1 cellular context compared by ENCODE assay signal in the genomic region with DNA sequence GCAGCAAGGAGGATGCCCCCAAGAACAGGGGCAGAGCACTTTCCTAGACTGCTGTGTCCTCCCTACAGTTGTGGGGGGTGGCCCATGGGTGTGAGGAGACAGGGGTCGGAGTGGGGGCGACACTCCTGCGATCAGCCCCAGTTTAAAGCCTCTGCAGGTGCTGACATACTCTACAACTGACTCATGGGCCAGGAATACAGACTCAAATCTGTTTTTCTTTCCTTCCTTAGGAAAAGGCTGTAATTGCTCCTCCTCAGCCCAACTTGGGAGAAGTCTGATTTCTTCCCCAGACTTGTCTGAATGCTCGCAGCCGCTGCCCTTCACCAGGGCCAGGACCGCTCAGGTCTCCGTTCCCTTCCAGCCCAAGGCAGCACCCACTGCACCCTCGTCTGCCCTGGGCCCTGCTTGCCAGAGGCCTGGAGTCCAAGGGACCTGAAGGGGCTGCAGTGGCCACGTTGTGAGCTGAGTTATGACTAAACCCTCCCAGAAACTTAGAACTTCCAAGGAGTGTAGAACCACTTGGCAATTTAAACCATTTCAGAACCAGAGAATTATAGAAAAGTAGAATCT.
TF ChIP-seq lines count a peak whose summit lies in the region.

No MANE protein-coding gene starts in this region.

TF ChIP-seq in A549, 52 proteins besides CTCF, POLR2A, EP300 and RAD21:
- TF ChIP-seq, protein P1, sequence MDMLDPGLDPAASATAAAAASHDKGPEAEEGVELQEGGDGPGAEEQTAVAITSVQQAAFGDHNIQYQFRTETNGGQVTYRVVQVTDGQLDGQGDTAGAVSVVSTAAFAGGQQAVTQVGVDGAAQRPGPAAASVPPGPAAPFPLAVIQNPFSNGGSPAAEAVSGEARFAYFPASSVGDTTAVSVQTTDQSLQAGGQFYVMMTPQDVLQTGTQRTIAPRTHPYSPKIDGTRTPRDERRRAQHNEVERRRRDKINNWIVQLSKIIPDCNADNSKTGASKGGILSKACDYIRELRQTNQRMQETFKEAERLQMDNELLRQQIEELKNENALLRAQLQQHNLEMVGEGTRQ (IDR thresholded peaks at IDR 0.05): no peak
- TF ChIP-seq REST (IDR thresholded peaks at IDR 0.05) (no peak), PHF8 (IDR thresholded peaks at IDR 0.05; ENCODE audit: borderline replicate concordance, low read depth) (no peak), RCOR1 (IDR thresholded peaks at IDR 0.05; ENCODE audit: low read depth, low read length) (no peak), ESRRA (IDR thresholded peaks at IDR 0.05; ENCODE audit: borderline replicate concordance, low read length) (no peak)
